ENCODE assay signal across 13 cellular contexts in the genomic region with DNA sequence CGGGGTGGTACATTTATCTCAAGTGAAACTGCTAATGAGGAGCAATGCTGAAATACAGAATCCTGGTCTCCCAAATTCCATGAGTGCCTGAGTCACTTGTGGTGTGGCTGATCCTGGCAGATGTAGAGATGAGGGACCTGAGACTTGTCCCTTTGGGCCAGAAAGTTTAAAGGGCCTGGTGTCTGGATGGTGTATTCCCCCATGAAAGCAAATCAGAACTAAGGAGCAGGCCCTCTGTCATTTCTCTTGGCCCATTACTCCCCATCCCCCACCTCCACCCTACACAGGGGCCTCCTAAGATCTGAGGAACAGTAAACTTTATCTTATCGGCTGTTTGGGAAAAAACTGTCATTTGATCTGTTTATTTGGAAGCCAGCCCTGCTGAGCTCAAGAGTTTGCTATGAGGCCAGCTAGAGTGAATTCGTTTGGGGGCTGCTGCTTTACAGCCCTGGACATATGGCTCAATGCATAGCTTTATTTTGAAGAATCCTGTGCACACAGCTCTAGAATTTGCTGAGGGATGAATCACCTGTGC.
DNase-seq lines count a peak whose midpoint lies in the region; ATAC-seq, FAIRE-seq and TF ChIP-seq lines count a peak whose summit lies in the region.
"Had no signal": no experiment of that assay in that cellular context is flagged by ENCODE, and none has a peak within 500 bp of the region (broad histone marks: within the 10 kb centered on the region; RNA-seq: fewer than 3 reads in every experiment).

No MANE protein-coding gene starts in this region.

- FAIRE-seq in kidney (lab: Jason Lieb, UNC), result no peak

- H3K4me3 ChIP-seq in kidney (ENCODE audit: low read length in 2 of 2), result no peak overlapping the region
- H3K4me3 ChIP-seq: SJSA1, testis had no signal

- no peaks in the 10 kb centered on the region for H3K9me3 Mint-ChIP-seq in chondrocyte (ENCODE audit: low read depth)
- H3K9me3 Mint-ChIP-seq: activated CD4-positive, alpha-beta T cell treated with anti-CD3 and anti-CD28 coated beads, Interleukin-2, amount 10 ng/mL, durations not matched to agents 24 days and 14 days; activated naive CD8-positive, alpha-beta T cell treated with anti-CD3 and anti-CD28 coated beads for 36 hours had no signal

- H3K4me1 ChIP-seq in kidney (ENCODE audit: control insufficient read depth in 1 of 2, insufficient read depth in 1 of 2, low read depth in 1 of 2, low read length in 2 of 2), result peaks cover 0 to 16% of the 10 kb centered on the region in 2 donors

- H3K36me3 ChIP-seq in kidney (ENCODE audit: control insufficient read depth in 1 of 2, insufficient read depth in 2 of 2, low read length in 2 of 2), result no peaks in the 10 kb centered on the region
- H3K36me3 ChIP-seq: SJSA1 had no signal

- H3K4me1 Mint-ChIP-seq in chondrocyte (ENCODE audit: low read depth), result peaks cover 82% of the 10 kb centered on the region

- H3K36me3 Mint-ChIP-seq in chondrocyte (ENCODE audit: low read depth), result peaks cover under 1% of the 10 kb centered on the region
- H3K36me3 Mint-ChIP-seq: activated naive CD8-positive, alpha-beta T cell treated with anti-CD3 and anti-CD28 coated beads for 36 hours; CD4-positive, CD25-positive, alpha-beta regulatory T cell had no signal

- no peaks in the 10 kb centered on the region for H3K9me3 ChIP-seq in kidney (ENCODE audit: control insufficient read depth in 1 of 2, low read length in 2 of 2)
- H3K9me3 ChIP-seq: SJSA1, testis had no signal

- ATAC-seq in GM21576 (IDR thresholded peaks at IDR 0.05; ENCODE audit: unreplicated experiment), result no peak

- peak overlapping the region; percentile 57 for H3K27ac Mint-ChIP-seq in chondrocyte (ENCODE audit: unreplicated experiment)
- H3K27ac Mint-ChIP-seq: activated CD4-positive, alpha-beta T cell treated with anti-CD3 and anti-CD28 coated beads, Interleukin-2, amount 10 ng/mL, durations not matched to agents 24 days and 14 days; activated naive CD8-positive, alpha-beta T cell treated with anti-CD3 and anti-CD28 coated beads for 36 hours; CD4-positive, CD25-positive, alpha-beta regulatory T cell had no signal

- no peak overlapping the region for H3K27ac ChIP-seq in kidney (ENCODE audit: low read depth in 2 of 2, low read length in 2 of 2)
- H3K27ac ChIP-seq: SJSA1, testis had no signal

- no peaks in the 10 kb centered on the region for H3K27me3 Mint-ChIP-seq in chondrocyte (ENCODE audit: low read depth)

- DNase-seq in AG08396 (ENCODE audit: low spot score), result peak; percentile 48
- peak; percentile 60 for DNase-seq in HuH-7 (ENCODE audit: low spot score)
- no peak for DNase-seq in chondrocyte (ENCODE audit: low spot score)
- DNase-seq in myocyte (ENCODE audit: low read depth), result peak; percentile 72
- no peak for DNase-seq in activated effector memory CD4-positive, alpha-beta T cell treated with anti-CD3 and anti-CD28 coated beads, Interleukin-2, amount 50 U/mL, for 16 hours
- DNase-seq in activated CD4-positive, alpha-beta T cell treated with anti-CD3 and anti-CD28 coated beads for 1 hour, result no peak
- no peak for DNase-seq in kidney
- DNase-seq: activated CD4-positive, alpha-beta T cell treated with anti-CD3 and anti-CD28 coated beads, Interleukin-2, amount 10 ng/mL, durations not matched to agents 24 days and 14 days; activated naive CD8-positive, alpha-beta T cell treated with anti-CD3 and anti-CD28 coated beads for 36 hours; CD4-positive, CD25-positive, alpha-beta regulatory T cell; testis had no signal

- no peak overlapping the region for H3K4me3 Mint-ChIP-seq in chondrocyte (ENCODE audit: unreplicated experiment)
- H3K4me3 Mint-ChIP-seq: activated CD4-positive, alpha-beta T cell treated with anti-CD3 and anti-CD28 coated beads, Interleukin-2, amount 10 ng/mL, durations not matched to agents 24 days and 14 days; activated naive CD8-positive, alpha-beta T cell treated with anti-CD3 and anti-CD28 coated beads for 36 hours had no signal

- intact Hi-C loops in kidney (cut with DNase I), result no loop called here

- TF ChIP-seq CTCF in chondrocyte (IDR thresholded peaks at IDR 0.05) (no peak), kidney (IDR thresholded peaks at IDR 0.05; ENCODE audit: borderline replicate concordance, extremely low read depth, insufficient read depth) (no peak)

- H3K9ac ChIP-seq in kidney (ENCODE audit: low read length in 2 of 2), result no peak overlapping the region

Comparison
In these comparisons a context has a peak if more than half of its experiments do, and no peak if none do; other contexts are left out.
1. DNase-seq: peak in AG08396 (single experiment), HuH-7 (single experiment) and myocyte (single experiment); none in chondrocyte (single experiment), activated effector memory CD4-positive, alpha-beta T cell treated with anti-CD3 and anti-CD28 coated beads, Interleukin-2, amount 50 U/mL, for 16 hours (single experiment), activated CD4-positive, alpha-beta T cell treated with anti-CD3 and anti-CD28 coated beads for 1 hour (single experiment) and kidney (single experiment).